In genomic region chr5:148230240-148230639, GRCh38 we compare ENCODE assay signal across 20 cellular contexts. TPM values are rescaled to one million over a fixed set of nuclear protein-coding genes. Genes with fewer than 3 reads are reported as not detected.
A peak's percentile ranks its signal among the peaks of the same experiment; 100 is the strongest.
DNase-seq lines count a peak whose midpoint lies in the region; ATAC-seq and TF ChIP-seq lines count a peak whose summit lies in the region.
"Had no signal": no experiment of that assay in that cellular context is flagged by ENCODE, and none has a peak within 500 bp of the region (broad histone marks: within the 10 kb centered on the region; RNA-seq: fewer than 3 reads in every experiment).

No MANE protein-coding gene starts in this region.

- H3K9me3 Mint-ChIP-seq in glutamatergic neuron (ENCODE audit: unreplicated experiment): no peaks in the 10 kb centered on the region
- no peaks in the 10 kb centered on the region for H3K9me3 Mint-ChIP-seq in activated CD8-positive, alpha-beta memory T cell treated with anti-CD3 and anti-CD28 coated beads, Interleukin-2, amount 10 ng/mL, durations not matched to agents 7 days and 5 days (ENCODE audit: low read depth)

- no peaks in the 10 kb centered on the region for H3K4me1 Mint-ChIP-seq in glutamatergic neuron (ENCODE audit: low read depth, unreplicated experiment)
- no peaks in the 10 kb centered on the region for H3K4me1 Mint-ChIP-seq in activated CD8-positive, alpha-beta memory T cell treated with anti-CD3 and anti-CD28 coated beads, Interleukin-2, amount 10 ng/mL, durations not matched to agents 7 days and 5 days
- H3K4me1 Mint-ChIP-seq: CD4-positive, alpha-beta memory T cell had no signal

- no peak overlapping the region for H3K4me3 Mint-ChIP-seq in glutamatergic neuron (ENCODE audit: unreplicated experiment)
- no peak overlapping the region for H3K4me3 Mint-ChIP-seq in activated CD8-positive, alpha-beta memory T cell treated with anti-CD3 and anti-CD28 coated beads, Interleukin-2, amount 10 ng/mL, durations not matched to agents 7 days and 5 days
- H3K4me3 Mint-ChIP-seq: CD4-positive, alpha-beta memory T cell had no signal

- H3K79me2 ChIP-seq in PC-9 (ENCODE audit: low read depth): no peaks in the 10 kb centered on the region

- no peaks in the 10 kb centered on the region for H3K36me3 Mint-ChIP-seq in glutamatergic neuron (ENCODE audit: unreplicated experiment)
- no peaks in the 10 kb centered on the region for H3K36me3 Mint-ChIP-seq in activated CD8-positive, alpha-beta memory T cell treated with anti-CD3 and anti-CD28 coated beads, Interleukin-2, amount 10 ng/mL, durations not matched to agents 7 days and 5 days
- H3K36me3 Mint-ChIP-seq: CD4-positive, alpha-beta memory T cell had no signal

- no TSS peak for BruUV-seq in PC-9 (replicated peaks; lab: Mats Ljungman, UMichigan)

- POLR2A ChIA-PET in PC-9 (lab: Charles Lee; ENCODE audit: unreplicated experiment): no interaction called here

- no peaks in the 10 kb centered on the region for H3K9me3 ChIP-seq in PC-9 (ENCODE audit: insufficient read depth, low read depth)

- no peaks in the 10 kb centered on the region for H3K27me3 Mint-ChIP-seq in glutamatergic neuron (ENCODE audit: unreplicated experiment)
- H3K27me3 Mint-ChIP-seq in activated CD8-positive, alpha-beta memory T cell treated with anti-CD3 and anti-CD28 coated beads, Interleukin-2, amount 10 ng/mL, durations not matched to agents 7 days and 5 days: peaks cover 3% of the 10 kb centered on the region

- H3K36me3 ChIP-seq in PC-9 (ENCODE audit: low read depth): no peaks in the 10 kb centered on the region

- intact Hi-C loops in PC-9 (cut with micrococcal nuclease; ENCODE audit: unreplicated experiment): no loop called here

- no peaks in the 10 kb centered on the region for H4K20me1 ChIP-seq in PC-9 (ENCODE audit: insufficient read depth)

- no peaks in the 10 kb centered on the region for H3K9me2 ChIP-seq in PC-9 (ENCODE audit: insufficient read depth)

- peak overlapping the region; percentile 80 for H2AFZ ChIP-seq in PC-9

- H3K27me3 ChIP-seq in PC-9 (ENCODE audit: insufficient read depth, low read depth): no peaks in the 10 kb centered on the region

- ATAC-seq in HG02840 (IDR thresholded peaks at IDR 0.05; ENCODE audit: low FRiP score, unreplicated experiment) (no peak), GM21423 (IDR thresholded peaks at IDR 0.05; ENCODE audit: unreplicated experiment) (no peak)
- ATAC-seq in activated CD8-positive, alpha-beta memory T cell treated with anti-CD3 and anti-CD28 coated beads, Interleukin-2, amount 10 ng/mL, durations not matched to agents 7 days and 5 days: no peak
- ATAC-seq: HCT116 had no signal

- CTCF ChIA-PET in PC-9 (lab: Charles Lee): no interaction called here
- CTCF ChIA-PET in activated CD8-positive, alpha-beta memory T cell treated with anti-CD3 and anti-CD28 coated beads, Interleukin-2, amount 10 ng/mL, durations not matched to agents 7 days and 5 days (lab: Charles Lee): no interaction called here

- H3K27ac Mint-ChIP-seq in glutamatergic neuron (ENCODE audit: unreplicated experiment): peak overlapping the region; percentile 69
- H3K27ac Mint-ChIP-seq in activated CD8-positive, alpha-beta memory T cell treated with anti-CD3 and anti-CD28 coated beads, Interleukin-2, amount 10 ng/mL, durations not matched to agents 7 days and 5 days: no peak overlapping the region

- H3K4me3 ChIP-seq in PC-9: peak overlapping the region; percentile 53

- DNase-seq in NCI-H1105 treated with DMSO at 0.1 percent for 48 hours (lab: John Stamatoyannopoulos, UW) (peak; percentile 30), NCI-H1105 (lab: John Stamatoyannopoulos, UW) (no peak), PC-9 (no peak), glutamatergic neuron (no peak), NOMO-1 treated with DMSO at 0.1 percent for 48 hours (lab: John Stamatoyannopoulos, UW; ENCODE audit: unreplicated experiment) (no peak)
- DNase-seq in activated CD8-positive, alpha-beta memory T cell treated with anti-CD3 and anti-CD28 coated beads, Interleukin-2, amount 10 ng/mL, durations not matched to agents 7 days and 5 days: no peak
- DNase-seq: CD4-positive, alpha-beta memory T cell; Kasumi-1; MM.1S; NCI-H1092 treated with DMSO at 0.1 percent for 48 hours; NCI-H2029; NCI-H510A treated with DMSO at 0.1 percent for 48 hours; T-helper 2 cell had no signal

- H3K4me1 ChIP-seq in PC-9 (replicated peaks; ENCODE audit: insufficient read depth): no peaks in the 10 kb centered on the region

- H3K27ac ChIP-seq in PC-9: no peak overlapping the region
- H3K27ac ChIP-seq: 22Rv1 had no signal

- no peaks in the 10 kb centered on the region for H3F3A ChIP-seq in PC-9 (ENCODE audit: insufficient read depth, low read depth)

- peak overlapping the region; percentile 64 for H3K4me2 ChIP-seq in PC-9

- TF ChIP-seq CTCF in PC-9 (conservative IDR thresholded peaks at IDR 0.05) (no peak), glutamatergic neuron (IDR thresholded peaks at IDR 0.05; ENCODE audit: partially characterized antibody, unreplicated experiment) (no peak)

RNA-seq across cellular contexts. Expression of gene MARCOL, which starts 8.1 kb away (rescaled TPM):
- total RNA-seq in PC-9 (2021) (not detected in 2 replicates), glutamatergic neuron (ENCODE audit: unreplicated experiment) (not detected)
- not detected for total RNA-seq in activated CD8-positive, alpha-beta memory T cell treated with anti-CD3 and anti-CD28 coated beads, Interleukin-2, amount 10 ng/mL, durations not matched to agents 7 days and 5 days
- total RNA-seq: CD4-positive, alpha-beta memory T cell; G401; OCI-LY7; RPMI7951 had no signal

RNA-seq across cellular contexts. Expression of gene SPINK6, which starts 27.4 kb away (rescaled TPM):
- total RNA-seq in PC-9 (2021): not detected in 2 replicates
- total RNA-seq in glutamatergic neuron (ENCODE audit: unreplicated experiment): not detected
- not detected for total RNA-seq in activated CD8-positive, alpha-beta memory T cell treated with anti-CD3 and anti-CD28 coated beads, Interleukin-2, amount 10 ng/mL, durations not matched to agents 7 days and 5 days
- total RNA-seq: CD4-positive, alpha-beta memory T cell; G401; OCI-LY7; RPMI7951 had no signal

RNA-seq across cellular contexts. Expression of gene SPINK13, which starts 38.4 kb away (rescaled TPM):
- total RNA-seq in PC-9 (2021): not detected in 2 replicates
- total RNA-seq in glutamatergic neuron (ENCODE audit: unreplicated experiment): not detected
- total RNA-seq in activated CD8-positive, alpha-beta memory T cell treated with anti-CD3 and anti-CD28 coated beads, Interleukin-2, amount 10 ng/mL, durations not matched to agents 7 days and 5 days: not detected
- total RNA-seq: CD4-positive, alpha-beta memory T cell; G401; OCI-LY7; RPMI7951 had no signal
